ENCODE assay signal across 25 cellular contexts in the genomic region with DNA sequence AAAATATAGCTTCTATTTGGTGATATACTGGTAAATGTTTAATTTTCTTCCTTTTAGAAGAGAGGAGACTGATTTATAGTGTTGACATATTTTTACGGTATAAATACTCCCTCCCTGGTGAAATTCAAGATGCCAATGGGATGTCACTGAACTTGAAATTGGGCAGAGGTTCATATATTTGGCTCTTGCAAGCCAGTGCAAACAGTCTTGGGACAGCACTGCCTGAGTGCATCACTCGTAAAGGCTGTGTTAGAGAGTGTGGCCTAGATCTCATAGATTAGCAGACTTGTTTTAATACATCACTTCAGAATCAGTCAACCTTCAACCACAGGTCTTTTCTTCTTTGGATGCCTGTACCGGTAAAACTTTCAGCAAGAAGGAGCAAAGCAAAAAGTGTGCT.
"Had no signal": no experiment of that assay in that cellular context is flagged by ENCODE, and none has a peak within 500 bp of the region (broad histone marks: within the 10 kb centered on the region; RNA-seq: fewer than 3 reads in every experiment).

No MANE protein-coding gene starts in this region.

- H3K27me3 ChIP-seq: colonic mucosa, esophagus squamous epithelium, pancreas, sigmoid colon, stomach, thyroid gland, vagina had no signal

- H3K4me1 ChIP-seq: colonic mucosa, esophagus squamous epithelium, lower lobe of right lung, pancreas, sigmoid colon, stomach, thyroid gland, vagina had no signal

- H3K27ac ChIP-seq: colonic mucosa, esophagus squamous epithelium, lower lobe of right lung, pancreas, sigmoid colon, stomach, thyroid gland, vagina had no signal

- DNase-seq: colonic mucosa; dermis blood vessel endothelial cell; effector memory CD4-positive, alpha-beta T cell; erythroblast; esophagus squamous epithelium; foreskin melanocyte; hypothalamus; immature natural killer cell; islet precursor cell; kidney glomerular epithelial cell; left ventricle myocardium superior; lower lobe of right lung; natural killer cell; occipital lobe; pancreas; right cardiac atrium; sigmoid colon; stimulated activated CD4-positive, alpha-beta T cell treated with anti-CD3 and anti-CD28 coated beads, Interleukin-2, amount 100 ng/mL, for 24 hours; stimulated activated CD4-positive, alpha-beta T cell treated with anti-CD3 and anti-CD28 coated beads, Interleukin-4, amount 100 ng/mL, for 24 hours; stimulated activated naive CD4-positive, alpha-beta T cell treated with Interleukin-2 at 50 U/mL for 16 hours; stomach; trophoblast cell had no signal

- H3K9me3 ChIP-seq: colonic mucosa, esophagus squamous epithelium, lower lobe of right lung, pancreas, sigmoid colon, stomach, thyroid gland, vagina had no signal

- ATAC-seq: left ventricle myocardium superior; lower lobe of right lung; natural killer cell; pancreas; right cardiac atrium; stimulated activated effector memory CD8-positive, alpha-beta T cell treated with anti-CD3 and anti-CD28 coated beads, Interleukin-12 subunit alpha, Interleukin-12 subunit beta, amount 100 ng/mL, for 72 hours had no signal

- H3K4me3 ChIP-seq: colonic mucosa, esophagus squamous epithelium, lower lobe of right lung, pancreas, sigmoid colon, stomach, thyroid gland, vagina had no signal

- H3K36me3 ChIP-seq: colonic mucosa, esophagus squamous epithelium, lower lobe of right lung, pancreas, sigmoid colon, stomach, thyroid gland, vagina had no signal
